Comparison of ENCODE assay signal across 22 cellular contexts in the genomic region with DNA sequence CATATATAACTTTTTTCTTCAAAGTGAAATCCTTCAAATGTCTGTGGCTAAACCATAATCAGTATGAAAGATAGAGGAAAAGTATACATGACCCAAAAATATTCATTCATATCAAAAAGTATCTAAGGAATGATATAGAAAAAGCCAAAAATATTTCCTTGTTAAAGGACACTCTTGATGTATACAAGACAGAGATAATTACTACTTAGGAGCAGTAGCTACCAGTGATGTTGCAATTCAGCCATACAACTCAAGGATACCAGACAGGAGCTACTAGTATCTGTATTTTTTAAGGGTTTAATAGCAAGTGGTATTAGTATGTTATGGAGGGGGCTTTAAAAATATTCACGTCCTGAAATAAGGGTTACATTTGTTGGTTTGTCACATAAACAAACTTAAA. TPM values are rescaled to one million over a fixed set of nuclear protein-coding genes. Genes with fewer than 3 reads are reported as not detected.
"Had no signal": no experiment of that assay in that cellular context is flagged by ENCODE, and none has a peak within 500 bp of the region (broad histone marks: within the 10 kb centered on the region; RNA-seq: fewer than 3 reads in every experiment).

No MANE protein-coding gene starts in this region.

- H3K9ac ChIP-seq: neural progenitor cell had no signal

- H3K4me1 Mint-ChIP-seq: neural progenitor cell had no signal

- H3K27me3 ChIP-seq: heart right ventricle, neural progenitor cell, pancreas, stomach had no signal

- H3K27me3 Mint-ChIP-seq: dendritic cell treated with granulocyte-macrophage colony-stimulating factor and Interleukin-4, amounts not matched to agents 40 ng/mL and 50 ng/mL, for 4 days; effector memory CD8-positive, alpha-beta T cell; natural killer cell treated with Interleukin-12 subunit alpha and Interleukin-12 subunit beta and Interleukin-15 and Interleukin-18, amount 100 ng/mL, for 72 hours; progenitor cell of endocrine pancreas had no signal

- H3K9me3 Mint-ChIP-seq: dendritic cell treated with granulocyte-macrophage colony-stimulating factor and Interleukin-4, amounts not matched to agents 40 ng/mL and 50 ng/mL, for 4 days; effector memory CD8-positive, alpha-beta T cell; natural killer cell treated with Interleukin-12 subunit alpha and Interleukin-12 subunit beta and Interleukin-15 and Interleukin-18, amount 100 ng/mL, for 72 hours; neural progenitor cell had no signal

- H3K27ac ChIP-seq: heart right ventricle, neural progenitor cell, pancreas, stomach, thoracic aorta had no signal

- H3K4me1 ChIP-seq: neural progenitor cell, pancreas, stomach had no signal

- H3K4me3 Mint-ChIP-seq: dendritic cell treated with granulocyte-macrophage colony-stimulating factor and Interleukin-4, amounts not matched to agents 40 ng/mL and 50 ng/mL, for 4 days; effector memory CD8-positive, alpha-beta T cell; natural killer cell treated with Interleukin-12 subunit alpha and Interleukin-12 subunit beta and Interleukin-15 and Interleukin-18, amount 100 ng/mL, for 72 hours; neural progenitor cell had no signal

- H3K4me2 ChIP-seq: neural progenitor cell had no signal

- H2AFZ ChIP-seq: neural progenitor cell had no signal

- DNase-seq: effector memory CD8-positive, alpha-beta T cell; heart right ventricle; hypothalamus; islet precursor cell; nucleus accumbens; pancreas; right cardiac atrium; small intestine; stimulated activated CD4-positive, alpha-beta T cell treated with anti-CD3 and anti-CD28 coated beads, Interleukin-12 subunit alpha, Interleukin-12 subunit beta, amount 100 ng/mL, for 4 hours; stimulated activated naive CD4-positive, alpha-beta T cell; stomach; substantia nigra; trophoblast cell had no signal

- ATAC-seq: effector memory CD8-positive, alpha-beta T cell; heart right ventricle; left lobe of liver; natural killer cell treated with Interleukin-12 subunit alpha and Interleukin-12 subunit beta and Interleukin-15 and Interleukin-18, amount 100 ng/mL, for 72 hours; pancreas; right cardiac atrium had no signal

- FAIRE-seq: colon, frontal cortex, pancreas, small intestine had no signal

- H3K27ac Mint-ChIP-seq: dendritic cell treated with granulocyte-macrophage colony-stimulating factor and Interleukin-4, amounts not matched to agents 40 ng/mL and 50 ng/mL, for 4 days; effector memory CD8-positive, alpha-beta T cell; natural killer cell treated with Interleukin-12 subunit alpha and Interleukin-12 subunit beta and Interleukin-15 and Interleukin-18, amount 100 ng/mL, for 72 hours; neural progenitor cell; progenitor cell of endocrine pancreas had no signal

- H3K4me3 ChIP-seq: heart right ventricle, neural progenitor cell, pancreas, stomach, thoracic aorta had no signal

- H3K9me3 ChIP-seq: heart right ventricle, pancreas, stomach, thoracic aorta had no signal

RNA-seq across cellular contexts. Expression of a gene that starts 37.0 kb away (rescaled TPM):
- total RNA-seq: epithelial cell of proximal tubule had no signal
